ENCODE assay signal across 31 cellular contexts in genomic region chr9:116627433-116627832, GRCh38.
"Had no signal": no experiment of that assay in that cellular context is flagged by ENCODE, and none has a peak within 500 bp of the region (broad histone marks: within the 10 kb centered on the region; RNA-seq: fewer than 3 reads in every experiment).

No MANE protein-coding gene starts in this region.

- H3K9ac ChIP-seq: parathyroid adenoma had no signal

- H3K4me1 ChIP-seq: parathyroid adenoma, psoas muscle, spleen, testis, tibial artery, transverse colon, upper lobe of left lung, vagina had no signal

- H3K79me2 ChIP-seq: parathyroid adenoma had no signal

- H3K4me2 ChIP-seq: smooth muscle cell had no signal

- H3K4me3 ChIP-seq: psoas muscle, skin epidermis, smooth muscle cell, spleen, suprapubic skin, testis, tibial artery, transverse colon, upper lobe of left lung, vagina had no signal

- H3K36me3 ChIP-seq: neutrophil, spleen, suprapubic skin, tibial artery, transverse colon, upper lobe of left lung, vagina had no signal

- FAIRE-seq: urothelium cell line had no signal

- H3K27ac ChIP-seq: neutrophil, parathyroid adenoma, psoas muscle, skin epidermis, spleen, suprapubic skin, testis, tibial artery, transverse colon, upper lobe of left lung, vagina had no signal

- ATAC-seq: naive thymus-derived CD8-positive, alpha-beta T cell; natural killer cell treated with Interleukin-12 subunit alpha and Interleukin-12 subunit beta and Interleukin-15 and Interleukin-18, amount 100 ng/mL, for 72 hours; psoas muscle; right cardiac atrium; sciatic nerve; stimulated activated memory B cell treated with anti-CD40 and anti-IgM and Interleukin-4, amounts not matched to agents 10 μg/mL and 1 μg/mL and 100 μg/mL, for 72 hours; stimulated activated naive CD8-positive, alpha-beta T cell treated with anti-CD3 and anti-CD28 coated beads, Interleukin-15, amount 100 ng/mL, for 72 hours; stimulated activated naive CD8-positive, alpha-beta T cell treated with anti-CD3 and anti-CD28 coated beads, Interleukin-15, Interleukin-2, amounts not matched to agents 100 U/mL and 50 U/mL, for 24 hours had no signal

- H2AFZ ChIP-seq: parathyroid adenoma had no signal

- H3K9me3 ChIP-seq: neutrophil, psoas muscle, spleen, suprapubic skin, testis, tibial artery, transverse colon, upper lobe of left lung, vagina had no signal

- DNase-seq: naive B cell; naive thymus-derived CD8-positive, alpha-beta T cell; nephron progenitor cell; nucleus accumbens; posterior cingulate gyrus; psoas muscle; right cardiac atrium; spleen; stimulated activated CD4-positive, alpha-beta T cell treated with anti-CD3 and anti-CD28 coated beads, Interleukin-12 subunit alpha, Interleukin-12 subunit beta, amount 100 ng/mL, for 4 hours; stimulated activated CD4-positive, alpha-beta T cell treated with anti-CD3 and anti-CD28 coated beads, Interleukin-1b, Interleukin-23, amount 100 ng/mL, for 48 hours; stimulated activated CD4-positive, alpha-beta T cell treated with anti-CD3 and anti-CD28 coated beads, Interleukin-4, amount 100 ng/mL, for 1 hour; stimulated activated CD4-positive, alpha-beta T cell treated with anti-CD3 and anti-CD28 coated beads, Interleukin-4, amount 100 ng/mL, for 4 hours; stimulated activated CD8-positive, alpha-beta memory T cell treated with anti-CD3 and anti-CD28 coated beads, Interleukin-4, amount 100 ng/mL, for 48 hours; stimulated activated naive CD4-positive, alpha-beta T cell; stimulated activated naive CD8-positive, alpha-beta T cell treated with anti-CD3 and anti-CD28 coated beads, Interleukin-15, amount 100 ng/mL, for 72 hours; stimulated activated naive CD8-positive, alpha-beta T cell treated with anti-CD3 and anti-CD28 coated beads, Interleukin-15, Interleukin-2, amounts not matched to agents 100 U/mL and 50 U/mL, for 24 hours; substantia nigra; testis; tibial artery; transverse colon; upper lobe of left lung had no signal

- H3K27me3 ChIP-seq: neutrophil, spleen, suprapubic skin, testis, tibial artery, transverse colon, upper lobe of left lung, vagina had no signal
